Comparison of ENCODE assay signal across 1 cellular context in the genomic region with DNA sequence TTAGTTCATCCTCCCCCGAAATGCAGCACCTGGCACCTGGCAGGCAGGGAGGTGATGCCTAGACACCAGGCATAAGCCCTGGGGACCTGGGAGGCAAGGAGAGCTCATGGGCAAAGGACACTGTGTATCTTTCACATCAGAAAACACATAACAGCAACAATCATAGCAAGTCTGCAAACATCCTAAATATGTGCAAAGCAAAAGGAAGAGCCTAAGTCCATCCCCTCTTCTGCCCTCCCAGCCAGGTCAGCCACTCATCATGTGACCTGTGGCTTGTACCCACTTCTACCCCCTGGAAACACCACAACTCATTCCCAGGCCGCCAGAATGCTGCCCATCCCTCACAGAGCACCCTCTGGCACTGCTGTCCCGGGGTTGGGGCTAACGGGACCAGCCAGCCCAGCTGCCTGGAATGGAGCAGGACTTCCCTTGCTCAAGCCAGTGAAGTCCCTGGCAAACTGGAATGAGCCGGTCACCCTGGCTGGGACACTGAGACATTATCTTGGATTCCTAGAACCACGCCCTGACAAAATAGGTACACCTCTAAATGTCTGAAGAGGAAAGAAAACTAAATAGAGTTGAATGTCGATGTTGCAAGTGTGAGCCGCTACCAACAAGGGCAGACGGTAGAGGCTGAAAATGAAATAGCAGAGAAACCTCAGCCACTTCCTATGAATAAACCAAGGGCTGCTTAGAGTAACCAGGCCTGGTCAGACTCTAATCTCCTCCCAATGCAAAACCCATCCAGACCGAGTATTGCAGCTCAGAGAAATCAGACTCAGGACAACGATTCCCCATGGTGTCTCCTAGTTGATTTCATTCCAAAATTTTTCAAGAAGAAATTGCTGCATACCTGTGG.
A peak's percentile ranks its signal among the peaks of the same experiment; 100 is the strongest.
TF ChIP-seq lines count a peak whose summit lies in the region.

No MANE protein-coding gene starts in this region.

TF ChIP-seq in H1, 55 proteins besides CTCF, POLR2A, EP300 and RAD21:
- peak; percentile 1; the same call in 1 of the 2 replicates for TF ChIP-seq KDM1A (IDR thresholded peaks at IDR 0.05; ENCODE audit: borderline replicate concordance, low read length)
- no peak for TF ChIP-seq BACH1 (IDR thresholded peaks at IDR 0.05; ENCODE audit: low read length)
- TF ChIP-seq RNF2 (IDR thresholded peaks at IDR 0.05; ENCODE audit: borderline replicate concordance, low read depth, low read length, missing control alignments, poor library complexity, severe bottlenecking): no peak
- peak in 1 of 2 experiments; percentile 19; a peak in 1 of 4 replicates for TF ChIP-seq HDAC2 (IDR thresholded peaks at IDR 0.05; ENCODE audit: borderline replicate concordance in 1 of 2, low read depth in 2 of 2, low read length in 2 of 2)
- no peak for TF ChIP-seq CBX8 (IDR thresholded peaks at IDR 0.05; ENCODE audit: borderline replicate concordance, low read depth, low read length)
- TF ChIP-seq SP1 (IDR thresholded peaks at IDR 0.05; ENCODE audit: low read depth, low read length): 0 out of 2 replicates have a peak, but pooled peaks have one; percentile 4
- TF ChIP-seq, protein P1, sequence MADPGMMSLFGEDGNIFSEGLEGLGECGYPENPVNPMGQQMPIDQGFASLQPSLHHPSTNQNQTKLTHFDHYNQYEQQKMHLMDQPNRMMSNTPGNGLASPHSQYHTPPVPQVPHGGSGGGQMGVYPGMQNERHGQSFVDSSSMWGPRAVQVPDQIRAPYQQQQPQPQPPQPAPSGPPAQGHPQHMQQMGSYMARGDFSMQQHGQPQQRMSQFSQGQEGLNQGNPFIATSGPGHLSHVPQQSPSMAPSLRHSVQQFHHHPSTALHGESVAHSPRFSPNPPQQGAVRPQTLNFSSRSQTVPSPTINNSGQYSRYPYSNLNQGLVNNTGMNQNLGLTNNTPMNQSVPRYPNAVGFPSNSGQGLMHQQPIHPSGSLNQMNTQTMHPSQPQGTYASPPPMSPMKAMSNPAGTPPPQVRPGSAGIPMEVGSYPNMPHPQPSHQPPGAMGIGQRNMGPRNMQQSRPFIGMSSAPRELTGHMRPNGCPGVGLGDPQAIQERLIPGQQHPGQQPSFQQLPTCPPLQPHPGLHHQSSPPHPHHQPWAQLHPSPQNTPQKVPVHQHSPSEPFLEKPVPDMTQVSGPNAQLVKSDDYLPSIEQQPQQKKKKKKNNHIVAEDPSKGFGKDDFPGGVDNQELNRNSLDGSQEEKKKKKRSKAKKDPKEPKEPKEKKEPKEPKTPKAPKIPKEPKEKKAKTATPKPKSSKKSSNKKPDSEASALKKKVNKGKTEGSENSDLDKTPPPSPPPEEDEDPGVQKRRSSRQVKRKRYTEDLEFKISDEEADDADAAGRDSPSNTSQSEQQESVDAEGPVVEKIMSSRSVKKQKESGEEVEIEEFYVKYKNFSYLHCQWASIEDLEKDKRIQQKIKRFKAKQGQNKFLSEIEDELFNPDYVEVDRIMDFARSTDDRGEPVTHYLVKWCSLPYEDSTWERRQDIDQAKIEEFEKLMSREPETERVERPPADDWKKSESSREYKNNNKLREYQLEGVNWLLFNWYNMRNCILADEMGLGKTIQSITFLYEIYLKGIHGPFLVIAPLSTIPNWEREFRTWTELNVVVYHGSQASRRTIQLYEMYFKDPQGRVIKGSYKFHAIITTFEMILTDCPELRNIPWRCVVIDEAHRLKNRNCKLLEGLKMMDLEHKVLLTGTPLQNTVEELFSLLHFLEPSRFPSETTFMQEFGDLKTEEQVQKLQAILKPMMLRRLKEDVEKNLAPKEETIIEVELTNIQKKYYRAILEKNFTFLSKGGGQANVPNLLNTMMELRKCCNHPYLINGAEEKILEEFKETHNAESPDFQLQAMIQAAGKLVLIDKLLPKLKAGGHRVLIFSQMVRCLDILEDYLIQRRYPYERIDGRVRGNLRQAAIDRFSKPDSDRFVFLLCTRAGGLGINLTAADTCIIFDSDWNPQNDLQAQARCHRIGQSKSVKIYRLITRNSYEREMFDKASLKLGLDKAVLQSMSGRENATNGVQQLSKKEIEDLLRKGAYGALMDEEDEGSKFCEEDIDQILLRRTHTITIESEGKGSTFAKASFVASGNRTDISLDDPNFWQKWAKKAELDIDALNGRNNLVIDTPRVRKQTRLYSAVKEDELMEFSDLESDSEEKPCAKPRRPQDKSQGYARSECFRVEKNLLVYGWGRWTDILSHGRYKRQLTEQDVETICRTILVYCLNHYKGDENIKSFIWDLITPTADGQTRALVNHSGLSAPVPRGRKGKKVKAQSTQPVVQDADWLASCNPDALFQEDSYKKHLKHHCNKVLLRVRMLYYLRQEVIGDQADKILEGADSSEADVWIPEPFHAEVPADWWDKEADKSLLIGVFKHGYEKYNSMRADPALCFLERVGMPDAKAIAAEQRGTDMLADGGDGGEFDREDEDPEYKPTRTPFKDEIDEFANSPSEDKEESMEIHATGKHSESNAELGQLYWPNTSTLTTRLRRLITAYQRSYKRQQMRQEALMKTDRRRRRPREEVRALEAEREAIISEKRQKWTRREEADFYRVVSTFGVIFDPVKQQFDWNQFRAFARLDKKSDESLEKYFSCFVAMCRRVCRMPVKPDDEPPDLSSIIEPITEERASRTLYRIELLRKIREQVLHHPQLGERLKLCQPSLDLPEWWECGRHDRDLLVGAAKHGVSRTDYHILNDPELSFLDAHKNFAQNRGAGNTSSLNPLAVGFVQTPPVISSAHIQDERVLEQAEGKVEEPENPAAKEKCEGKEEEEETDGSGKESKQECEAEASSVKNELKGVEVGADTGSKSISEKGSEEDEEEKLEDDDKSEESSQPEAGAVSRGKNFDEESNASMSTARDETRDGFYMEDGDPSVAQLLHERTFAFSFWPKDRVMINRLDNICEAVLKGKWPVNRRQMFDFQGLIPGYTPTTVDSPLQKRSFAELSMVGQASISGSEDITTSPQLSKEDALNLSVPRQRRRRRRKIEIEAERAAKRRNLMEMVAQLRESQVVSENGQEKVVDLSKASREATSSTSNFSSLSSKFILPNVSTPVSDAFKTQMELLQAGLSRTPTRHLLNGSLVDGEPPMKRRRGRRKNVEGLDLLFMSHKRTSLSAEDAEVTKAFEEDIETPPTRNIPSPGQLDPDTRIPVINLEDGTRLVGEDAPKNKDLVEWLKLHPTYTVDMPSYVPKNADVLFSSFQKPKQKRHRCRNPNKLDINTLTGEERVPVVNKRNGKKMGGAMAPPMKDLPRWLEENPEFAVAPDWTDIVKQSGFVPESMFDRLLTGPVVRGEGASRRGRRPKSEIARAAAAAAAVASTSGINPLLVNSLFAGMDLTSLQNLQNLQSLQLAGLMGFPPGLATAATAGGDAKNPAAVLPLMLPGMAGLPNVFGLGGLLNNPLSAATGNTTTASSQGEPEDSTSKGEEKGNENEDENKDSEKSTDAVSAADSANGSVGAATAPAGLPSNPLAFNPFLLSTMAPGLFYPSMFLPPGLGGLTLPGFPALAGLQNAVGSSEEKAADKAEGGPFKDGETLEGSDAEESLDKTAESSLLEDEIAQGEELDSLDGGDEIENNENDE (IDR thresholded peaks at IDR 0.05; ENCODE audit: insufficient replicate concordance, low read length): no peak
- TF ChIP-seq ASH2L (IDR thresholded peaks at IDR 0.05; ENCODE audit: low read length): peak; percentile 3
